Comparison of ENCODE assay signal across 1 cellular context in the genomic region with DNA sequence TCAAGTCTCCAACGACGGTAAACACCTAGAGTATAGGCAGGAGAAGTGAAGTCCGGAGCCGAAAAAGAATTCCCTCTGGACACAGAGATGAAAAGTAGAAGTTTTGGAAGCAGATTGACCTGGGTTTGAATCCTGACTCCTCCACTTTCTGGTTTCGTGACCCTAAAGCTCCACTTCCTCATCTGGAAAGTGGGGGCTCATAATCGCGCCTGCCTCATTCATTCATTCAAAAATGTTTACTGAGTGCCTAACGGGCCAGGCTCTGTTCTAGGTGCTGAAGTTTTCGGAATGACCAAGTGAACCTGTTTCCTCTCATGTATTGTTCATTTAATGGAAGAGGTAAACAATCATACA.
TF ChIP-seq lines count a peak whose summit lies in the region.

No MANE protein-coding gene starts in this region.

TF ChIP-seq in IMR-90, 13 proteins besides CTCF, POLR2A, EP300 and RAD21:
- TF ChIP-seq MAZ (IDR thresholded peaks at IDR 0.05; ENCODE audit: borderline replicate concordance, low read depth, low read length) = no peak
